In genomic region chr10:72335394-72336258, GRCh38 we compare ENCODE assay signal across 9 cellular contexts. TPM values are rescaled to one million over a fixed set of nuclear protein-coding genes. Genes with fewer than 3 reads are reported as not detected.
DNase-seq lines count a peak whose midpoint lies in the region; ATAC-seq, FAIRE-seq and TF ChIP-seq lines count a peak whose summit lies in the region.
"Had no signal": no experiment of that assay in that cellular context is flagged by ENCODE, and none has a peak within 500 bp of the region (broad histone marks: within the 10 kb centered on the region; RNA-seq: fewer than 3 reads in every experiment).

No MANE protein-coding gene starts in this region.

- H3K4me2 ChIP-seq in KMS-11 = peak overlapping the region; percentile 96
- no peak overlapping the region for H3K4me2 ChIP-seq in keratinocyte (ENCODE audit: control insufficient read depth, extremely low read depth, insufficient read depth, low read depth, low read length)

- dilution Hi-C loops in keratinocyte (cut with MboI; ENCODE audit: extremely low pct_ligation_motif_present, low sequenced_read_pairs) = no loop called here

- H4K20me1 ChIP-seq in KMS-11 (ENCODE audit: insufficient read depth) (no peaks in the 10 kb centered on the region), keratinocyte (ENCODE audit: control insufficient read depth, extremely low read depth, insufficient read depth, low read length) (no peaks in the 10 kb centered on the region)

- H3K27me3 Mint-ChIP-seq in activated naive CD8-positive, alpha-beta T cell treated with anti-CD3 and anti-CD28 coated beads for 36 hours = no peaks in the 10 kb centered on the region

- no peak for FAIRE-seq in keratinocyte (lab: Jason Lieb, UNC)
- FAIRE-seq: K562 had no signal

- H3K27ac ChIP-seq in KMS-11 = peak overlapping the region; percentile 84
- peak overlapping the region; percentile 27 for H3K27ac ChIP-seq in keratinocyte (ENCODE audit: control insufficient read depth, insufficient read depth, low read length)
- peak overlapping the region; percentile 62 for H3K27ac ChIP-seq in subcutaneous abdominal adipose tissue (ENCODE audit: low read depth, low read length)

- no peaks in the 10 kb centered on the region for H3K9me3 ChIP-seq in keratinocyte (ENCODE audit: control insufficient read depth, low read depth, low read length)
- H3K9me3 ChIP-seq in subcutaneous abdominal adipose tissue (ENCODE audit: control insufficient read depth in 5 of 5, low read length in 5 of 5) = no peaks in the 10 kb centered on the region

- H3K27me3 ChIP-seq in KMS-11 (ENCODE audit: insufficient read depth, low read depth) = no peaks in the 10 kb centered on the region
- H3K27me3 ChIP-seq in keratinocyte (ENCODE audit: control insufficient read depth, extremely low read depth, insufficient read depth, low read length) = no peaks in the 10 kb centered on the region
- no peaks in the 10 kb centered on the region for H3K27me3 ChIP-seq in subcutaneous abdominal adipose tissue (ENCODE audit: control insufficient read depth in 5 of 5, insufficient read depth in 4 of 5, low read length in 5 of 5)

- H3K4me1 Mint-ChIP-seq in activated naive CD8-positive, alpha-beta T cell treated with anti-CD3 and anti-CD28 coated beads for 36 hours = peaks cover 64% of the 10 kb centered on the region

- TF ChIP-seq CTCF in GM10266 (IDR thresholded peaks at IDR 0.05; ENCODE audit: control insufficient read depth, insufficient read depth, low read depth, missing control alignments) (peak; percentile 22), KMS-11 (conservative IDR thresholded peaks at IDR 0.05; ENCODE audit: low read depth, low read length) (peak; percentile 48), keratinocyte (optimal IDR thresholded peaks at IDR 0.05 in 1 of 3, IDR thresholded peaks at IDR 0.05 in 1 of 3, conservative IDR thresholded peaks at IDR 0.05 in 1 of 3; ENCODE audit: extremely low read depth in 1 of 3, insufficient read depth in 2 of 3, low read length in 3 of 3) (no peak)

- H3K9ac ChIP-seq in KMS-11 (peak overlapping the region; percentile 72), keratinocyte (ENCODE audit: control insufficient read depth, extremely low read depth, insufficient read depth, low read length) (peak overlapping the region; percentile 51), subcutaneous abdominal adipose tissue (ENCODE audit: low read length in 5 of 5) (peak overlapping the region in 2 of 5 donors; percentile 19 to 62)

- H2AFZ ChIP-seq in KMS-11 (ENCODE audit: low read depth) = peak overlapping the region; percentile 11; the same call in 1 of the 2 replicates
- no peak overlapping the region for H2AFZ ChIP-seq in keratinocyte (ENCODE audit: control insufficient read depth, low read length)

- no peaks in the 10 kb centered on the region for H3K79me2 ChIP-seq in KMS-11 (ENCODE audit: insufficient read depth, low read depth)
- H3K79me2 ChIP-seq in keratinocyte (ENCODE audit: control insufficient read depth, insufficient read depth, low read length) = no peaks in the 10 kb centered on the region

- H3K27ac Mint-ChIP-seq in activated naive CD8-positive, alpha-beta T cell treated with anti-CD3 and anti-CD28 coated beads for 36 hours = peak overlapping the region; percentile 90

- H3K4me3 Mint-ChIP-seq in activated naive CD8-positive, alpha-beta T cell treated with anti-CD3 and anti-CD28 coated beads for 36 hours = peak overlapping the region; percentile 38

- no peaks in the 10 kb centered on the region for H3K9me1 ChIP-seq in keratinocyte (ENCODE audit: control insufficient read depth, extremely low read depth, insufficient read depth, low read length)

- no peaks in the 10 kb centered on the region for H3K9me3 Mint-ChIP-seq in activated naive CD8-positive, alpha-beta T cell treated with anti-CD3 and anti-CD28 coated beads for 36 hours

- peaks cover 35% of the 10 kb centered on the region for H3K36me3 Mint-ChIP-seq in activated naive CD8-positive, alpha-beta T cell treated with anti-CD3 and anti-CD28 coated beads for 36 hours

- peaks cover 68% of the 10 kb centered on the region for H3K4me1 ChIP-seq in KMS-11 (ENCODE audit: low read depth, poor library complexity, severe bottlenecking)
- peaks cover 33% of the 10 kb centered on the region for H3K4me1 ChIP-seq in keratinocyte (ENCODE audit: control insufficient read depth, extremely low read depth, insufficient read depth, low read length)
- H3K4me1 ChIP-seq in subcutaneous abdominal adipose tissue (ENCODE audit: control insufficient read depth in 5 of 5, insufficient read depth in 5 of 5, low read length in 5 of 5) = peaks cover 22 to 68% (median 58%) of the 10 kb centered on the region in 5 donors

- H3K36me3 ChIP-seq in KMS-11 (ENCODE audit: insufficient read depth) (no peaks in the 10 kb centered on the region), keratinocyte (ENCODE audit: control insufficient read depth in 2 of 2, extremely low read depth in 1 of 2, insufficient read depth in 2 of 2, low read length in 2 of 2) (peaks cover 27 to 35% of the 10 kb centered on the region in 2 experiments), subcutaneous abdominal adipose tissue (ENCODE audit: control insufficient read depth in 5 of 5, insufficient read depth in 5 of 5, low read length in 5 of 5) (peaks cover 2 to 43% (median 35%) of the 10 kb centered on the region in 5 donors)

- H3K4me3 ChIP-seq in KMS-11 (IDR thresholded peaks at IDR 0.05; ENCODE audit: insufficient read depth, low read depth, low read length) (no peak overlapping the region), keratinocyte (ENCODE audit: control insufficient read depth in 2 of 3, extremely low read depth in 1 of 3, insufficient read depth in 2 of 3, low read depth in 1 of 3, low read length in 3 of 3) (no peak overlapping the region), subcutaneous abdominal adipose tissue (ENCODE audit: low read depth in 1 of 5, low read length in 5 of 5) (peak overlapping the region in 2 of 5 donors; percentile 9 to 37)
- H3K4me3 ChIP-seq: K562 had no signal

- peak; percentile 67 for DNase-seq in GM10266 (ENCODE audit: extremely low spot score)
- DNase-seq in activated naive CD8-positive, alpha-beta T cell treated with anti-CD3 and anti-CD28 coated beads for 36 hours = peak; percentile 65
- no peak for DNase-seq in keratinocyte (ENCODE audit: low read depth, low spot score)
- DNase-seq in hepatic stellate cell (ENCODE audit: low spot score) = no peak
- DNase-seq in COLO668 (lab: John Stamatoyannopoulos, UW; ENCODE audit: unreplicated experiment) = no peak

- peak; percentile 37 for ATAC-seq in GM21528 (IDR thresholded peaks at IDR 0.05; ENCODE audit: low FRiP score, unreplicated experiment)
- ATAC-seq: K562 had no signal

RNA-seq across cellular contexts. Expression of gene DNAJB12, which starts 19.1 kb away (rescaled TPM):
- total RNA-seq in activated naive CD8-positive, alpha-beta T cell treated with anti-CD3 and anti-CD28 coated beads for 36 hours = 10 to 100 TPM; 25.2 to 25.6 TPM
- 11.5 to 19.3 TPM (median 12.0 TPM) in 3 replicates for polyA plus RNA-seq in keratinocyte
- 14.8 TPM for polyA plus RNA-seq in keratinocyte (2011; ENCODE audit: low read depth)
- 11.5 and 14.9 TPM in 2 replicates for polyA plus RNA-seq in keratinocyte (2011; cell fraction: cytosol; rRNA removed)
- 32.1 and 39.9 TPM in 2 replicates for polyA plus RNA-seq in keratinocyte (2011; cell fraction: nucleus; rRNA removed)
- 16.2 and 23.3 TPM in 2 replicates for polyA plus RNA-seq in keratinocyte (2012; ENCODE audit: low replicate concordance)
- 11.2 to 31.7 TPM (median 11.8 TPM) in 3 replicates for polyA minus RNA-seq in keratinocyte
- polyA minus RNA-seq in keratinocyte (2011; cell fraction: cytosol; rRNA and poly(A)+ RNA removed) = 12.5 TPM
- 19.3 and 20.3 TPM in 2 replicates for polyA minus RNA-seq in keratinocyte (2011; cell fraction: nucleus; rRNA and poly(A)+ RNA removed)

Comparison
In these comparisons a context has a peak if more than half of its experiments do, and no peak if none do; other contexts are left out.
1. DNase-seq: peak in GM10266 (single experiment) and activated naive CD8-positive, alpha-beta T cell treated with anti-CD3 and anti-CD28 coated beads for 36 hours (single experiment); none in keratinocyte (single experiment), hepatic stellate cell (single experiment) and COLO668 (single experiment).
2. CTCF ChIP-seq: peak in GM10266 (single experiment) and KMS-11 (single experiment); none in keratinocyte (0 of 3).
3. H3K27ac ChIP-seq: peak in every context shown above with its lines; median percentile 84 in KMS-11; 62 in subcutaneous abdominal adipose tissue; 27 in keratinocyte.